In the genomic region with DNA sequence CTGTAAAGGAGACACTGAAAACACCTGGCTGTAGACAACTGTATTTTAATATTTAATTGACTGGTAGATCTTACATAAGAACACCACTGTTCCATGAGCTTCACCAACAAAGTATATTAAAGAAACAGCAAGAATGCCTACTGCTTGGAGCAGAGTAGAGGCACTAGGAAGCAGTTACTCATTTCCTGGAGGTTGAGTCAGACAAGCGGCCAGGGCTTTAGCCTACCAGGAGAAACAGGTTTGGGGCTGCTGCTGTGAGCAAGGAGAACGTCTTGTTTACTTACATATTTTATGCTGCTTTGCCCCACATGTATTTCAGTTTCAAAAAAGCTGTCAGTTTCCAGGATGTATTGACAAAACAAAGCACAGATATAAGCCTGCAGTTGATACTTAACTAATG, we compare ENCODE assay signal across 10 cellular contexts. TPM values are rescaled to one million over a fixed set of nuclear protein-coding genes. Genes with fewer than 3 reads are reported as not detected.
DNase-seq lines count a peak whose midpoint lies in the region; ATAC-seq, FAIRE-seq and TF ChIP-seq lines count a peak whose summit lies in the region.
"Had no signal": no experiment of that assay in that cellular context is flagged by ENCODE, and none has a peak within 500 bp of the region (broad histone marks: within the 10 kb centered on the region; RNA-seq: fewer than 3 reads in every experiment).

No MANE protein-coding gene starts in this region.

- H3K27ac ChIP-seq in keratinocyte (ENCODE audit: control insufficient read depth, insufficient read depth, low read length): peak overlapping the region; percentile 74

- ATAC-seq in HG03460 (IDR thresholded peaks at IDR 0.05; ENCODE audit: unreplicated experiment): no peak

- no peak overlapping the region for H3K4me3 ChIP-seq in adipocyte (ENCODE audit: low read length)
- peak overlapping the region in 1 of 3 experiments; percentile 43 for H3K4me3 ChIP-seq in keratinocyte (ENCODE audit: control insufficient read depth in 2 of 3, extremely low read depth in 1 of 3, insufficient read depth in 2 of 3, low read depth in 1 of 3, low read length in 3 of 3)

- no peaks in the 10 kb centered on the region for H4K20me1 ChIP-seq in keratinocyte (ENCODE audit: control insufficient read depth, extremely low read depth, insufficient read depth, low read length)

- H3K36me3 ChIP-seq in adipocyte (ENCODE audit: control insufficient read depth, insufficient read depth, low read length, severe bottlenecking) (peaks cover 79% of the 10 kb centered on the region), keratinocyte (ENCODE audit: control insufficient read depth in 2 of 2, extremely low read depth in 1 of 2, insufficient read depth in 2 of 2, low read length in 2 of 2) (peaks cover 10 to 12% of the 10 kb centered on the region in 2 experiments)

- FAIRE-seq in keratinocyte (lab: Jason Lieb, UNC): peak; percentile 99

- no peak overlapping the region for H3K9ac ChIP-seq in adipocyte (ENCODE audit: low read length)
- H3K9ac ChIP-seq in keratinocyte (ENCODE audit: control insufficient read depth, extremely low read depth, insufficient read depth, low read length): peak overlapping the region; percentile 30

- H3K27me3 ChIP-seq in adipocyte (replicated peaks; ENCODE audit: control insufficient read depth, insufficient read depth, low read length): no peaks in the 10 kb centered on the region
- no peaks in the 10 kb centered on the region for H3K27me3 ChIP-seq in keratinocyte (ENCODE audit: control insufficient read depth, extremely low read depth, insufficient read depth, low read length)

- dilution Hi-C loops in keratinocyte (cut with MboI; ENCODE audit: extremely low pct_ligation_motif_present, low sequenced_read_pairs): no loop called here

- H3K4me1 ChIP-seq in adipocyte (ENCODE audit: control insufficient read depth, insufficient read depth, low read length): no peaks in the 10 kb centered on the region
- H3K4me1 ChIP-seq in keratinocyte (ENCODE audit: control insufficient read depth, extremely low read depth, insufficient read depth, low read length): peaks cover 14% of the 10 kb centered on the region

- H3K9me3 ChIP-seq in adipocyte (ENCODE audit: control insufficient read depth, low read length) (no peaks in the 10 kb centered on the region), keratinocyte (ENCODE audit: control insufficient read depth, low read depth, low read length) (no peaks in the 10 kb centered on the region)

- no peaks in the 10 kb centered on the region for H3K9me1 ChIP-seq in keratinocyte (ENCODE audit: control insufficient read depth, extremely low read depth, insufficient read depth, low read length)

- DNase-seq in AG08396 (ENCODE audit: low spot score) (peak; percentile 56), HS-27A (ENCODE audit: low read depth) (peak; percentile 26), adipocyte (ENCODE audit: low read depth) (peak; percentile 69), keratinocyte (ENCODE audit: low read depth, low spot score) (peak; percentile 21), head of caudate nucleus (no peak), epidermal melanocyte (ENCODE audit: insufficient read length, low spot score) (no peak), SW480 (ENCODE audit: low spot score) (no peak)
- DNase-seq: DND-41; effector CD4-positive, alpha-beta T cell had no signal

- intact Hi-C loops in head of caudate nucleus (cut with DNase I): no loop called here

- no peaks in the 10 kb centered on the region for H3K79me2 ChIP-seq in keratinocyte (ENCODE audit: control insufficient read depth, insufficient read depth, low read length)

- TF ChIP-seq CTCF in keratinocyte (optimal IDR thresholded peaks at IDR 0.05 in 1 of 3, IDR thresholded peaks at IDR 0.05 in 1 of 3, conservative IDR thresholded peaks at IDR 0.05 in 1 of 3; ENCODE audit: extremely low read depth in 1 of 3, insufficient read depth in 2 of 3, low read length in 3 of 3): no peak

- peak overlapping the region; percentile 22 for H2AFZ ChIP-seq in keratinocyte (ENCODE audit: control insufficient read depth, low read length)

- H3K4me2 ChIP-seq in keratinocyte (ENCODE audit: control insufficient read depth, extremely low read depth, insufficient read depth, low read depth, low read length): peak overlapping the region; percentile 56

RNA-seq across cellular contexts. Expression of gene ALG5, which starts 33.4 kb away (rescaled TPM):
- polyA plus RNA-seq in keratinocyte: 37.1 to 63.9 TPM (median 39.6 TPM) in 3 replicates
- polyA plus RNA-seq in keratinocyte (2011; ENCODE audit: low read depth): 65.3 TPM
- polyA plus RNA-seq in keratinocyte (2011; cell fraction: cytosol; rRNA removed): 33.3 and 57.3 TPM in 2 replicates
- 29.3 and 42.5 TPM in 2 replicates for polyA plus RNA-seq in keratinocyte (2011; cell fraction: nucleus; rRNA removed)
- polyA plus RNA-seq in keratinocyte (2012; ENCODE audit: low replicate concordance): 34.4 and 37.6 TPM in 2 replicates
- 5.4 to 17.5 TPM (median 8.6 TPM) in 3 replicates for polyA minus RNA-seq in keratinocyte
- 28.0 TPM for polyA minus RNA-seq in keratinocyte (2011; cell fraction: cytosol; rRNA and poly(A)+ RNA removed)
- polyA minus RNA-seq in keratinocyte (2011; cell fraction: nucleus; rRNA and poly(A)+ RNA removed): 7.3 and 11.9 TPM in 2 replicates

RNA-seq across cellular contexts. Expression of gene EXOSC8, which starts 34.8 kb away (rescaled TPM):
- polyA plus RNA-seq in keratinocyte: 18.1 to 41.1 TPM (median 39.8 TPM) in 3 replicates
- 81.9 TPM for polyA plus RNA-seq in keratinocyte (2011; ENCODE audit: low read depth)
- 19.9 and 34.8 TPM in 2 replicates for polyA plus RNA-seq in keratinocyte (2011; cell fraction: cytosol; rRNA removed)
- 31.6 and 45.6 TPM in 2 replicates for polyA plus RNA-seq in keratinocyte (2011; cell fraction: nucleus; rRNA removed)
- 32.1 and 44.8 TPM in 2 replicates for polyA plus RNA-seq in keratinocyte (2012; ENCODE audit: low replicate concordance)
- 3.1 to 21.2 TPM (median 9.1 TPM) in 3 replicates for polyA minus RNA-seq in keratinocyte
- 10.7 TPM for polyA minus RNA-seq in keratinocyte (2011; cell fraction: cytosol; rRNA and poly(A)+ RNA removed)
- 4.5 and 6.2 TPM in 2 replicates for polyA minus RNA-seq in keratinocyte (2011; cell fraction: nucleus; rRNA and poly(A)+ RNA removed)

RNA-seq across cellular contexts. Expression of gene SMAD9, which starts 45.7 kb away (rescaled TPM):
- 0.04 to 0.10 TPM (median 0.10 TPM) in 3 replicates for polyA plus RNA-seq in keratinocyte
- polyA plus RNA-seq in keratinocyte (2011; ENCODE audit: low read depth): not detected
- polyA plus RNA-seq in keratinocyte (2011; cell fraction: cytosol; rRNA removed): 0.05 and 0.07 TPM in 2 replicates
- 0.08 and 0.15 TPM in 2 replicates for polyA plus RNA-seq in keratinocyte (2011; cell fraction: nucleus; rRNA removed)
- polyA plus RNA-seq in keratinocyte (2012; ENCODE audit: low replicate concordance): 0.14 and 0.23 TPM in 2 replicates
- polyA minus RNA-seq in keratinocyte: 0.13 to 0.26 TPM (median 0.16 TPM) in 3 replicates
- not detected for polyA minus RNA-seq in keratinocyte (2011; cell fraction: cytosol; rRNA and poly(A)+ RNA removed)
- 0.16 TPM in 1 of 2 replicates, not detected in the other for polyA minus RNA-seq in keratinocyte (2011; cell fraction: nucleus; rRNA and poly(A)+ RNA removed)

Comparison
In these comparisons a context has a peak if more than half of its experiments do, and no peak if none do; other contexts are left out.
1. DNase-seq: peak in AG08396 (single experiment), HS-27A (single experiment), adipocyte (single experiment) and keratinocyte (single experiment); none in head of caudate nucleus (0 of 42), epidermal melanocyte (single experiment) and SW480 (single experiment).